In genomic region chr15:72222433-72222832, GRCh38 we compare ENCODE assay signal across 8 cellular contexts. TPM values are rescaled to one million over a fixed set of nuclear protein-coding genes. Genes with fewer than 3 reads are reported as not detected.
DNase-seq lines count a peak whose midpoint lies in the region; ATAC-seq and TF ChIP-seq lines count a peak whose summit lies in the region.

No MANE protein-coding gene starts in this region.

- H3K27me3 ChIP-seq in cardiac muscle cell: no peaks in the 10 kb centered on the region

- no peaks in the 10 kb centered on the region for H3K9me3 Mint-ChIP-seq in activated CD4-positive, alpha-beta memory T cell treated with anti-CD3 and anti-CD28 coated beads for 36 hours
- H3K9me3 Mint-ChIP-seq in stimulated activated naive CD8-positive, alpha-beta T cell treated with anti-CD3 and anti-CD28 coated beads, Interleukin-15, amount 100 ng/mL, for 72 hours: no peaks in the 10 kb centered on the region

- H3K4me1 Mint-ChIP-seq in activated CD4-positive, alpha-beta memory T cell treated with anti-CD3 and anti-CD28 coated beads for 36 hours (ENCODE audit: low read depth): peaks cover 71% of the 10 kb centered on the region
- H3K4me1 Mint-ChIP-seq in stimulated activated naive CD8-positive, alpha-beta T cell treated with anti-CD3 and anti-CD28 coated beads, Interleukin-15, amount 100 ng/mL, for 72 hours: peaks cover 87% of the 10 kb centered on the region

- H3K27ac ChIP-seq in cardiac muscle cell: peak overlapping the region; percentile 67

- peak overlapping the region; percentile 23 for H3K4me3 Mint-ChIP-seq in activated CD4-positive, alpha-beta memory T cell treated with anti-CD3 and anti-CD28 coated beads for 36 hours
- peak overlapping the region; percentile 37 to 64 for H3K4me3 Mint-ChIP-seq in stimulated activated naive CD8-positive, alpha-beta T cell treated with anti-CD3 and anti-CD28 coated beads, Interleukin-15, amount 100 ng/mL, for 72 hours

- peak overlapping the region; percentile 74 for H3K27ac Mint-ChIP-seq in activated CD4-positive, alpha-beta memory T cell treated with anti-CD3 and anti-CD28 coated beads for 36 hours
- peak overlapping the region; percentile 34 to 93 for H3K27ac Mint-ChIP-seq in stimulated activated naive CD8-positive, alpha-beta T cell treated with anti-CD3 and anti-CD28 coated beads, Interleukin-15, amount 100 ng/mL, for 72 hours

- intact Hi-C loops in activated CD4-positive, alpha-beta memory T cell treated with anti-CD3 and anti-CD28 coated beads for 36 hours (cut with micrococcal nuclease): no loop called here

- POLR2A ChIA-PET in activated CD4-positive, alpha-beta memory T cell treated with anti-CD3 and anti-CD28 coated beads for 36 hours (lab: Charles Lee): interaction anchor here (0.7 to 4.1 kb wide), 5 partner anchors 8 to 39 kb away, joined by 3 to 12 read pairs (median 3); partner anchors contain the start of gene PKM

- H3K36me3 Mint-ChIP-seq in activated CD4-positive, alpha-beta memory T cell treated with anti-CD3 and anti-CD28 coated beads for 36 hours: peaks cover 82% of the 10 kb centered on the region

- no peak overlapping the region for H3K4me3 ChIP-seq in cardiac muscle cell

- peaks cover 16% of the 10 kb centered on the region for H3K36me3 ChIP-seq in cardiac muscle cell

- DNase-seq in NCI-H82 (lab: John Stamatoyannopoulos, UW): peak; percentile 48
- DNase-seq in NCI-H82 treated with DMSO at 0.1 percent for 48 hours (lab: John Stamatoyannopoulos, UW; ENCODE audit: unreplicated experiment): no peak
- DNase-seq in activated CD4-positive, alpha-beta memory T cell treated with anti-CD3 and anti-CD28 coated beads for 36 hours: no peak
- no peak for DNase-seq in cardiac muscle cell (ENCODE audit: low read depth in 1 of 2, low spot score in 1 of 2)
- DNase-seq in stimulated activated naive CD8-positive, alpha-beta T cell treated with anti-CD3 and anti-CD28 coated beads, Interleukin-15, amount 100 ng/mL, for 72 hours: no peak
- no peak for DNase-seq in HUDEP-2 (lab: John Stamatoyannopoulos, UW; ENCODE audit: unreplicated experiment in 76 of 76)
- no peak for DNase-seq in HuH-7 (ENCODE audit: low spot score)

- H3K27me3 Mint-ChIP-seq in activated CD4-positive, alpha-beta memory T cell treated with anti-CD3 and anti-CD28 coated beads for 36 hours: no peaks in the 10 kb centered on the region
- no peaks in the 10 kb centered on the region for H3K27me3 Mint-ChIP-seq in stimulated activated naive CD8-positive, alpha-beta T cell treated with anti-CD3 and anti-CD28 coated beads, Interleukin-15, amount 100 ng/mL, for 72 hours

- peaks cover 77% of the 10 kb centered on the region for H3K4me1 ChIP-seq in cardiac muscle cell (ENCODE audit: low read depth)

- TF ChIP-seq CTCF in cardiac muscle cell (IDR thresholded peaks at IDR 0.05; ENCODE audit: low read depth, low read length): no peak

- CTCF ChIA-PET in activated CD4-positive, alpha-beta memory T cell treated with anti-CD3 and anti-CD28 coated beads for 36 hours (lab: Charles Lee): interaction anchor here (0.8 to 8.9 kb wide), 5 partner anchors 9 to 51 kb away, joined by 3 to 65 read pairs (median 3); partner anchors contain the start of gene GRAMD2A

- no peaks in the 10 kb centered on the region for H3K9me3 ChIP-seq in cardiac muscle cell (ENCODE audit: low read depth)

- ATAC-seq in stimulated activated naive CD8-positive, alpha-beta T cell treated with anti-CD3 and anti-CD28 coated beads, Interleukin-15, amount 100 ng/mL, for 72 hours: no peak
- ATAC-seq in HG02981 (IDR thresholded peaks at IDR 0.05; ENCODE audit: unreplicated experiment): no peak

RNA-seq across cellular contexts. Expression of gene PKM, which starts 8.6 kb away (rescaled TPM):
- total RNA-seq in activated CD4-positive, alpha-beta memory T cell treated with anti-CD3 and anti-CD28 coated beads for 36 hours: 1,000 to 10,000 TPM; 2,032 to 2,053 TPM
- 1,894 and 2,333 TPM in 2 replicates for total RNA-seq in cardiac muscle cell
- 2,112 and 2,578 TPM in 2 replicates for polyA plus RNA-seq in cardiac muscle cell

RNA-seq across cellular contexts. Expression of gene GRAMD2A, which starts 24.8 kb away (rescaled TPM):
- total RNA-seq in activated CD4-positive, alpha-beta memory T cell treated with anti-CD3 and anti-CD28 coated beads for 36 hours: not detected
- total RNA-seq in cardiac muscle cell: 0.24 and 0.67 TPM in 2 replicates
- polyA plus RNA-seq in cardiac muscle cell: not detected in 2 replicates

RNA-seq across cellular contexts. Expression of gene PARP6, which starts 49.9 kb away (rescaled TPM):
- total RNA-seq in activated CD4-positive, alpha-beta memory T cell treated with anti-CD3 and anti-CD28 coated beads for 36 hours: 10 to 100 TPM; 42.8 to 44.5 TPM
- 41.5 and 41.9 TPM in 2 replicates for total RNA-seq in cardiac muscle cell
- polyA plus RNA-seq in cardiac muscle cell: 65.1 and 72.8 TPM in 2 replicates
